Comparison of ENCODE assay signal across 13 cellular contexts in the genomic region with DNA sequence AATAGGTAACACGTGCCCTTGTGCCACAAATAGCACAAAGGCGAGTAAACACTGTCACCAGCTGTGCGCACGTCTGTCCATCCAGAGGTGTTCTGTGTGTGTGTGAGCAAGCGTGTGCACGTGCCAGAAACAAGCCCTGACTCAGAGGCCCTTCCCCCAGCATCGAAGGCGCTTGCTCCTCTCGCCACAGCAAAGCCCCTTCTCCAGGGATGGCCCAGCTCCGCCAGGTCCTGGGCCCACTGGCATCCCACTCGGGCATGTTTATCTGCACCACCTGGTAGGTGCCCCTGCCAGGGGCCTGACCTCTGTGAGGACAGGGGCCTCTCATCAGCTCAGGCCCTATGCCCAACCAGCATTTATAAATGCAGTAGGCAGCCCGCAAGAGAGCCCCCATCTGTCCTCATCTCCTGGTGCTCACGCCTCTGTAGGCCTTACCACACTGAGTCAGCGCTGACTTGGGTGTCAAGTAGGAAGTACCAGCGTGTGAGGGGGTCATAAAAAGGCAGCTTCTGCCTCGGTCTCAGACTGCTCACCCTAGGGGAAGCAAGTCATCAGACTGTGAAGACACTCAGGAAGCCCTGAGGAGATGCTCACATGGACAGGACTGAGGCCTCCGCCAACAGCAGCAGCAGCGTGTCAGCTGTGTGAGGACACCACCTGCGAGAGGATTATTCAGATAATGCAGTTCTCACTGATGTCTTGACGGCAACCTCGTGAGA. TPM values are rescaled to one million over a fixed set of nuclear protein-coding genes. Genes with fewer than 3 reads are reported as not detected.
DNase-seq lines count a peak whose midpoint lies in the region; ATAC-seq and TF ChIP-seq lines count a peak whose summit lies in the region.
"Had no signal": no experiment of that assay in that cellular context is flagged by ENCODE, and none has a peak within 500 bp of the region (broad histone marks: within the 10 kb centered on the region; RNA-seq: fewer than 3 reads in every experiment).

No MANE protein-coding gene starts in this region.

- no peak overlapping the region for H3K27ac ChIP-seq in CD8-positive, alpha-beta T cell (ENCODE audit: low read depth, low read length)
- no peak overlapping the region for H3K27ac ChIP-seq in CD4-positive, alpha-beta T cell (ENCODE audit: low read depth, low read length)
- H3K27ac ChIP-seq: SK-N-MC had no signal

- H3K9me3 ChIP-seq in CD8-positive, alpha-beta T cell (ENCODE audit: low read length): no peaks in the 10 kb centered on the region
- H3K9me3 ChIP-seq in CD4-positive, alpha-beta T cell (ENCODE audit: control insufficient read depth, low read length): no peaks in the 10 kb centered on the region

- no peaks in the 10 kb centered on the region for H3K36me3 ChIP-seq in CD8-positive, alpha-beta T cell (ENCODE audit: insufficient read depth, low read length)

- peaks cover 3% of the 10 kb centered on the region for H3K9me3 Mint-ChIP-seq in CD8-positive, alpha-beta T cell
- H3K9me3 Mint-ChIP-seq in CD4-positive, alpha-beta T cell: no peaks in the 10 kb centered on the region
- H3K9me3 Mint-ChIP-seq in activated CD4-positive, alpha-beta memory T cell treated with anti-CD3 and anti-CD28 coated beads for 36 hours: no peaks in the 10 kb centered on the region
- H3K9me3 Mint-ChIP-seq: CD8-positive, alpha-beta memory T cell had no signal

- TF ChIP-seq POLR2A in Raji (IDR thresholded peaks at IDR 0.05; ENCODE audit: insufficient read depth, low read depth, low read length): peak; percentile 46; the same call in 1 of the 2 replicates

- H3K4me3 ChIP-seq in CD8-positive, alpha-beta T cell (ENCODE audit: low read depth, low read length): no peak overlapping the region
- H3K4me3 ChIP-seq: SK-N-MC had no signal

- no peaks in the 10 kb centered on the region for H3K27me3 ChIP-seq in CD8-positive, alpha-beta T cell (ENCODE audit: insufficient read depth, low read length)
- H3K27me3 ChIP-seq in CD4-positive, alpha-beta T cell (ENCODE audit: control insufficient read depth, insufficient read depth, low read length): no peaks in the 10 kb centered on the region

- no peak overlapping the region for H3K27ac Mint-ChIP-seq in CD8-positive, alpha-beta T cell
- no peak overlapping the region for H3K27ac Mint-ChIP-seq in CD4-positive, alpha-beta T cell
- no peak overlapping the region for H3K27ac Mint-ChIP-seq in activated CD4-positive, alpha-beta memory T cell treated with anti-CD3 and anti-CD28 coated beads for 36 hours

- H3K4me3 Mint-ChIP-seq in CD8-positive, alpha-beta T cell: no peak overlapping the region
- no peak overlapping the region for H3K4me3 Mint-ChIP-seq in CD4-positive, alpha-beta T cell
- H3K4me3 Mint-ChIP-seq in activated CD4-positive, alpha-beta memory T cell treated with anti-CD3 and anti-CD28 coated beads for 36 hours: no peak overlapping the region
- H3K4me3 Mint-ChIP-seq: CD8-positive, alpha-beta memory T cell had no signal

- intact Hi-C loops in CD8-positive, alpha-beta T cell (cut with DNase I, micrococcal nuclease): no loop called here
- intact Hi-C loops in CD4-positive, alpha-beta T cell (cut with DNase I, micrococcal nuclease): no loop called here
- intact Hi-C loops in activated CD4-positive, alpha-beta memory T cell treated with anti-CD3 and anti-CD28 coated beads for 36 hours (cut with micrococcal nuclease): no loop called here

- TF ChIP-seq CTCF in CD8-positive, alpha-beta T cell (IDR thresholded peaks at IDR 0.05): no peak
- TF ChIP-seq CTCF in CD4-positive, alpha-beta T cell (IDR thresholded peaks at IDR 0.05): no peak

- POLR2A ChIA-PET in CD8-positive, alpha-beta T cell (lab: Charles Lee): no interaction called here
- POLR2A ChIA-PET in CD4-positive, alpha-beta T cell (lab: Charles Lee): no interaction called here
- POLR2A ChIA-PET in activated CD4-positive, alpha-beta memory T cell treated with anti-CD3 and anti-CD28 coated beads for 36 hours (lab: Charles Lee): no interaction called here

- no peaks in the 10 kb centered on the region for H3K4me1 ChIP-seq in CD8-positive, alpha-beta T cell (ENCODE audit: insufficient read depth, low read length)

- CTCF ChIA-PET in CD8-positive, alpha-beta T cell (lab: Charles Lee): interaction anchor here (1.9 to 2.6 kb wide), 2 partner anchors 9 to 180 kb away, joined by 7 to 12 read pairs; no protein-coding TSS in a partner anchor
- CTCF ChIA-PET in CD4-positive, alpha-beta T cell (lab: Charles Lee): interaction anchor here (2.0 kb wide), 1 partner anchor 180 kb away, joined by 4 read pairs; no protein-coding TSS in a partner anchor
- CTCF ChIA-PET in activated CD4-positive, alpha-beta memory T cell treated with anti-CD3 and anti-CD28 coated beads for 36 hours (lab: Charles Lee): no interaction called here

- peaks cover 1% of the 10 kb centered on the region for H3K4me1 Mint-ChIP-seq in CD8-positive, alpha-beta T cell (ENCODE audit: low read depth)
- H3K4me1 Mint-ChIP-seq in CD4-positive, alpha-beta T cell (ENCODE audit: low read depth): no peaks in the 10 kb centered on the region
- H3K4me1 Mint-ChIP-seq in activated CD4-positive, alpha-beta memory T cell treated with anti-CD3 and anti-CD28 coated beads for 36 hours (ENCODE audit: low read depth): no peaks in the 10 kb centered on the region

- H3K27me3 Mint-ChIP-seq in CD8-positive, alpha-beta T cell (ENCODE audit: low read depth): no peaks in the 10 kb centered on the region
- no peaks in the 10 kb centered on the region for H3K27me3 Mint-ChIP-seq in CD4-positive, alpha-beta T cell
- no peaks in the 10 kb centered on the region for H3K27me3 Mint-ChIP-seq in activated CD4-positive, alpha-beta memory T cell treated with anti-CD3 and anti-CD28 coated beads for 36 hours
- H3K27me3 Mint-ChIP-seq: CD8-positive, alpha-beta memory T cell had no signal

- no peaks in the 10 kb centered on the region for H3K36me3 Mint-ChIP-seq in CD8-positive, alpha-beta T cell
- H3K36me3 Mint-ChIP-seq in CD4-positive, alpha-beta T cell (ENCODE audit: low read depth): peaks cover 5% of the 10 kb centered on the region
- H3K36me3 Mint-ChIP-seq in activated CD4-positive, alpha-beta memory T cell treated with anti-CD3 and anti-CD28 coated beads for 36 hours: no peaks in the 10 kb centered on the region
- H3K36me3 Mint-ChIP-seq: CD8-positive, alpha-beta memory T cell had no signal

- DNase-seq in CD8-positive, alpha-beta T cell: peak in 1 of 7 experiments; percentile 46
- DNase-seq in left lobe of liver (ENCODE audit: low spot score): no peak
- DNase-seq in CD4-positive, alpha-beta T cell: no peak
- no peak for DNase-seq in activated CD4-positive, alpha-beta memory T cell treated with anti-CD3 and anti-CD28 coated beads for 36 hours
- DNase-seq in stimulated activated CD4-positive, alpha-beta T cell treated with anti-CD3 and anti-CD28 coated beads, Interleukin-2, amount 100 ng/mL, for 48 hours: no peak
- no peak for DNase-seq in activated gamma-delta T cell treated with Interleukin-2 at 50 U/mL for 16 hours
- DNase-seq: activated T-cell treated with anti-CD3 and anti-CD28 coated beads, Interleukin-2, amount 50 U/mL, for 1 hour; CD8-positive, alpha-beta memory T cell; NCI-H1417 treated with DMSO at 0.1 percent for 48 hours had no signal

- ATAC-seq in CD8-positive, alpha-beta T cell: peak; percentile 83
- peak; percentile 56 for ATAC-seq in HG02981 (IDR thresholded peaks at IDR 0.05; ENCODE audit: unreplicated experiment)
- peak; percentile 23 for ATAC-seq in left lobe of liver
- no peak for ATAC-seq in CD4-positive, alpha-beta T cell (ENCODE audit: poor library complexity)

RNA-seq across cellular contexts. Expression of gene TMEM235, which starts 10.8 kb away (rescaled TPM):
- not detected for total RNA-seq in CD8-positive, alpha-beta T cell
- not detected for total RNA-seq in left lobe of liver
- not detected for total RNA-seq in CD4-positive, alpha-beta T cell
- not detected for total RNA-seq in activated CD4-positive, alpha-beta memory T cell treated with anti-CD3 and anti-CD28 coated beads for 36 hours
- total RNA-seq: CD8-positive, alpha-beta memory T cell; osteocyte had no signal

RNA-seq across cellular contexts. Expression of gene BIRC5, which starts 28.1 kb away (rescaled TPM):
- under 1 TPM; 0.17 to 0.41 TPM for total RNA-seq in CD8-positive, alpha-beta T cell
- total RNA-seq in left lobe of liver: 0.88 TPM
- under 1 TPM; 0.39 to 0.41 TPM for total RNA-seq in CD4-positive, alpha-beta T cell
- 10 to 100 TPM; 87.4 to 95.4 TPM for total RNA-seq in activated CD4-positive, alpha-beta memory T cell treated with anti-CD3 and anti-CD28 coated beads for 36 hours

RNA-seq across cellular contexts. Expression of gene AFMID, which starts 55.0 kb away (rescaled TPM):
- total RNA-seq in CD8-positive, alpha-beta T cell: under 1 TPM; 0.65 to 0.92 TPM
- total RNA-seq in left lobe of liver: 145 TPM
- under 1 TPM; 0.42 to 0.60 TPM for total RNA-seq in CD4-positive, alpha-beta T cell
- total RNA-seq in activated CD4-positive, alpha-beta memory T cell treated with anti-CD3 and anti-CD28 coated beads for 36 hours: 10 to 100 TPM; 16.8 to 19.0 TPM

RNA-seq across cellular contexts. Expression of gene TK1, which starts 55.3 kb away (rescaled TPM):
- 1 to 10 TPM in 1 of 2 experiments, under 1 TPM in 1; 0.76 to 1.1 TPM for total RNA-seq in CD8-positive, alpha-beta T cell
- total RNA-seq in left lobe of liver: 2.6 TPM
- total RNA-seq in CD4-positive, alpha-beta T cell: under 1 TPM; 0.78 to 0.88 TPM
- 100 to 1,000 TPM; 188 to 193 TPM for total RNA-seq in activated CD4-positive, alpha-beta memory T cell treated with anti-CD3 and anti-CD28 coated beads for 36 hours

Comparison
In these comparisons a context has a peak if more than half of its experiments do, and no peak if none do; other contexts are left out.
1. RNA of gene BIRC5, which starts 28.1 kb away (total RNA-seq): 87.4 to 95.4 TPM in activated CD4-positive, alpha-beta memory T cell treated with anti-CD3 and anti-CD28 coated beads for 36 hours; 0.88 TPM in left lobe of liver (single experiment), 0.39 to 0.41 TPM in CD4-positive, alpha-beta T cell and 0.17 to 0.41 TPM in CD8-positive, alpha-beta T cell; every median in the first group is over 10 times any median in the second.
2. RNA of gene AFMID, which starts 55.0 kb away (total RNA-seq): 145 TPM in left lobe of liver (single experiment) and 16.8 to 19.0 TPM in activated CD4-positive, alpha-beta memory T cell treated with anti-CD3 and anti-CD28 coated beads for 36 hours; 0.65 to 0.92 TPM in CD8-positive, alpha-beta T cell and 0.42 to 0.60 TPM in CD4-positive, alpha-beta T cell; every median in the first group is over 4 times any median in the second.